26 cellular contexts compared by ENCODE assay signal in the genomic region with DNA sequence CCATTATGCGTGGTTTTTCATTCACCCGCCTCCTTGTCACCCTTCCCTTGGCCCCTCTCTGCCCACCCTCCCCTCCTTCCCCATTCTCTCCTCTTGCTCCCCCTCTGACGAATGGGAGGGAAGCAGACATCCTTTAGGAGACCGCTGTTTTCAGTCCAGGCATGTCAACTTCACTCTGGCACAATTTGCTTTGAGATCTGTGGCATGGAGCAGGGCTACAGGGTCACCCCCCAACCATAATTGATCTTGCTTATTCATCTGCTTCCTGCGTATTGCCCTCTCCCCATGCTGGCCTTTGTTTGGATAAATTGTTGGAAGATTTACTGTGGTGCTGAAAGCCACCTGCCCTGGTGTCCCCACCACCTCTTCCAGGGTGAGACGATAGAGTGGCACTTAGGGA.
DNase-seq lines count a peak whose midpoint lies in the region; ATAC-seq and TF ChIP-seq lines count a peak whose summit lies in the region.
"Had no signal": no experiment of that assay in that cellular context is flagged by ENCODE, and none has a peak within 500 bp of the region (broad histone marks: within the 10 kb centered on the region; RNA-seq: fewer than 3 reads in every experiment).

No MANE protein-coding gene starts in this region.

- H3K27me3 Mint-ChIP-seq in endodermal cell (ENCODE audit: insufficient read depth) (no peaks in the 10 kb centered on the region), neural progenitor cell (ENCODE audit: insufficient read depth, low read depth) (peaks cover 9% of the 10 kb centered on the region)

- H3F3A ChIP-seq in neural progenitor cell (ENCODE audit: low read depth) = peaks cover 24% of the 10 kb centered on the region

- H3K9ac ChIP-seq in endodermal cell (ENCODE audit: extremely low read depth, low read length, poor library complexity, severe bottlenecking) = no peak overlapping the region
- no peak overlapping the region for H3K9ac ChIP-seq in neural progenitor cell

- H3K4me1 Mint-ChIP-seq in endodermal cell = peaks cover 5% of the 10 kb centered on the region
- H3K4me1 Mint-ChIP-seq in neural progenitor cell = peaks cover 61% of the 10 kb centered on the region
- H3K4me1 Mint-ChIP-seq: CD14-positive monocyte had no signal

- intact Hi-C loops in stomach (cut with DNase I; ENCODE audit: low total_unique reads) = no loop called here

- H3K36me3 ChIP-seq in endodermal cell (ENCODE audit: control insufficient read depth, insufficient read depth, low read length) = no peaks in the 10 kb centered on the region
- no peaks in the 10 kb centered on the region for H3K36me3 ChIP-seq in neural progenitor cell
- no peaks in the 10 kb centered on the region for H3K36me3 ChIP-seq in stomach
- H3K36me3 ChIP-seq: BE2C, SJCRH30 had no signal

- DNase-seq in NCI-H2227 treated with DMSO at 0.1 percent for 48 hours (lab: John Stamatoyannopoulos, UW) (peak; percentile 58), NCI-H2227 (lab: John Stamatoyannopoulos, UW; ENCODE audit: unreplicated experiment) (no peak), endodermal cell (no peak), neural progenitor cell (ENCODE audit: low spot score) (peak; percentile 31), NAMALWA (ENCODE audit: low spot score) (no peak), stomach (no peak), foreskin fibroblast (no peak)
- DNase-seq: 8988T, ACHN, BE2C, DMS153, DND-41, Kasumi-1, NCI-H1105 treated with DMSO at 0.1 percent for 48 hours, NCI-H1694, NCI-H2029 treated with DMSO at 0.1 percent for 48 hours, NCI-H2171 treated with DMSO at 0.1 percent for 48 hours, NCI-H446, NCI-H524 treated with DMSO at 0.1 percent for 48 hours, NCI-H774, PC-9, SJCRH30 had no signal

- no peaks in the 10 kb centered on the region for H3K79me2 ChIP-seq in neural progenitor cell (ENCODE audit: low read depth)

- no peak overlapping the region for H3K27ac Mint-ChIP-seq in endodermal cell
- peak overlapping the region; percentile 67 for H3K27ac Mint-ChIP-seq in neural progenitor cell

- ATAC-seq in SK-N-SH treated with all-trans-retinoic acid at 6 μM for 48 hours = no peak
- ATAC-seq: K562, Right ventricle myocardium inferior had no signal

- H4K20me1 ChIP-seq in neural progenitor cell (ENCODE audit: low read depth) = no peaks in the 10 kb centered on the region

- peak overlapping the region; percentile 9 for H2AFZ ChIP-seq in neural progenitor cell (replicated peaks)
- H2AFZ ChIP-seq: PC-9 had no signal

- no peaks in the 10 kb centered on the region for H3K36me3 Mint-ChIP-seq in endodermal cell (ENCODE audit: low read depth)
- H3K36me3 Mint-ChIP-seq in neural progenitor cell = no peaks in the 10 kb centered on the region
- H3K36me3 Mint-ChIP-seq: CD14-positive monocyte had no signal

- no peaks in the 10 kb centered on the region for H3K27me3 ChIP-seq in endodermal cell (ENCODE audit: control insufficient read depth, insufficient read depth, low read length, poor library complexity, severe bottlenecking)
- no peaks in the 10 kb centered on the region for H3K27me3 ChIP-seq in neural progenitor cell
- no peaks in the 10 kb centered on the region for H3K27me3 ChIP-seq in stomach
- H3K27me3 ChIP-seq: BE2C had no signal

- no peaks in the 10 kb centered on the region for H3K9me3 Mint-ChIP-seq in endodermal cell
- H3K9me3 Mint-ChIP-seq in neural progenitor cell = peaks cover 3% of the 10 kb centered on the region
- H3K9me3 Mint-ChIP-seq: CD14-positive monocyte had no signal

- TF ChIP-seq POLR2A in stomach (IDR thresholded peaks at IDR 0.05) = no peak

- TF ChIP-seq CTCF in endodermal cell (conservative IDR thresholded peaks at IDR 0.05) = no peak
- TF ChIP-seq CTCF in neural progenitor cell (IDR thresholded peaks at IDR 0.05) = no peak
- TF ChIP-seq CTCF in stomach (IDR thresholded peaks at IDR 0.05) = no peak
- no peak for TF ChIP-seq CTCF in foreskin fibroblast (IDR thresholded peaks at IDR 0.05; ENCODE audit: low read depth, low read length)

- H3K4me1 ChIP-seq in endodermal cell (ENCODE audit: control insufficient read depth, insufficient read depth, low read length) (no peaks in the 10 kb centered on the region), neural progenitor cell (peaks cover 62% of the 10 kb centered on the region), stomach (no peaks in the 10 kb centered on the region)
- H3K4me1 ChIP-seq: SJCRH30 had no signal

- no peak for TF ChIP-seq EP300 in stomach (IDR thresholded peaks at IDR 0.05)

- peak overlapping the region; percentile 38 for H3K4me2 ChIP-seq in neural progenitor cell
- H3K4me2 ChIP-seq: PC-9 had no signal

- H3K4me3 ChIP-seq in endodermal cell (ENCODE audit: low read length) (no peak overlapping the region), neural progenitor cell (no peak overlapping the region), stomach (no peak overlapping the region), foreskin fibroblast (ENCODE audit: low read depth in 1 of 2, low read length in 2 of 2) (no peak overlapping the region)
- H3K4me3 ChIP-seq: K562, PC-9, SJCRH30 had no signal

- 76 to 80% methylated on average over 2 to 6 of the region's 6 CpGs for WGBS in endodermal cell (ENCODE audit: insufficient coverage in 1 of 2, insufficient read length in 1 of 2), 2 experiments
- WGBS in stomach, 5 donors = 74 to 92% (median 89%) methylated on average over 6 of the region's 6 CpGs

- H3K27ac ChIP-seq in endodermal cell (ENCODE audit: low read depth, low read length) (peak overlapping the region; percentile 70), neural progenitor cell (no peak overlapping the region), stomach (no peak overlapping the region)
- H3K27ac ChIP-seq: PC-9, SJCRH30 had no signal

- H3K9me3 ChIP-seq in endodermal cell (ENCODE audit: control insufficient read depth, low read length) = no peaks in the 10 kb centered on the region
- no peaks in the 10 kb centered on the region for H3K9me3 ChIP-seq in neural progenitor cell (ENCODE audit: low read depth)
- H3K9me3 ChIP-seq in stomach = no peaks in the 10 kb centered on the region
- H3K9me3 ChIP-seq: BE2C, SJCRH30 had no signal

- H3K4me3 Mint-ChIP-seq in endodermal cell (no peak overlapping the region), neural progenitor cell (no peak overlapping the region)
- H3K4me3 Mint-ChIP-seq: CD14-positive monocyte had no signal

TF ChIP-seq in SK-N-SH treated with all-trans-retinoic acid at 6 μM for 48 hours, 23 proteins besides CTCF, POLR2A, EP300 and RAD21 (continues in another document):
- TF ChIP-seq PPARA (CRISPR knock-in tag; IDR thresholded peaks at IDR 0.05; ENCODE audit: borderline replicate concordance) (no peak), TCF4 (CRISPR knock-in tag; IDR thresholded peaks at IDR 0.05; ENCODE audit: borderline replicate concordance) (no peak), ZFP30 (CRISPR knock-in tag; IDR thresholded peaks at IDR 0.05) (no peak), RARB (CRISPR knock-in tag; IDR thresholded peaks at IDR 0.05) (no peak), ARNTL (CRISPR knock-in tag; IDR thresholded peaks at IDR 0.05; ENCODE audit: borderline replicate concordance, low read depth) (no peak), POU6F1 (CRISPR knock-in tag; IDR thresholded peaks at IDR 0.05; ENCODE audit: borderline replicate concordance, low read depth) (no peak), OSR1 (CRISPR knock-in tag; IDR thresholded peaks at IDR 0.05) (no peak), SNAI2 (CRISPR knock-in tag; IDR thresholded peaks at IDR 0.05) (no peak), ESRRG (CRISPR knock-in tag; IDR thresholded peaks at IDR 0.05) (no peak)
- TF ChIP-seq, protein P1, sequence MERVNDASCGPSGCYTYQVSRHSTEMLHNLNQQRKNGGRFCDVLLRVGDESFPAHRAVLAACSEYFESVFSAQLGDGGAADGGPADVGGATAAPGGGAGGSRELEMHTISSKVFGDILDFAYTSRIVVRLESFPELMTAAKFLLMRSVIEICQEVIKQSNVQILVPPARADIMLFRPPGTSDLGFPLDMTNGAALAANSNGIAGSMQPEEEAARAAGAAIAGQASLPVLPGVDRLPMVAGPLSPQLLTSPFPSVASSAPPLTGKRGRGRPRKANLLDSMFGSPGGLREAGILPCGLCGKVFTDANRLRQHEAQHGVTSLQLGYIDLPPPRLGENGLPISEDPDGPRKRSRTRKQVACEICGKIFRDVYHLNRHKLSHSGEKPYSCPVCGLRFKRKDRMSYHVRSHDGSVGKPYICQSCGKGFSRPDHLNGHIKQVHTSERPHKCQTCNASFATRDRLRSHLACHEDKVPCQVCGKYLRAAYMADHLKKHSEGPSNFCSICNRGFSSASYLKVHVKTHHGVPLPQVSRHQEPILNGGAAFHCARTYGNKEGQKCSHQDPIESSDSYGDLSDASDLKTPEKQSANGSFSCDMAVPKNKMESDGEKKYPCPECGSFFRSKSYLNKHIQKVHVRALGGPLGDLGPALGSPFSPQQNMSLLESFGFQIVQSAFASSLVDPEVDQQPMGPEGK (CRISPR knock-in tag; IDR thresholded peaks at IDR 0.05; ENCODE audit: borderline replicate concordance) = no peak

Comparison
In these comparisons a context has a peak if more than half of its experiments do, and no peak if none do; other contexts are left out.
1. DNase-seq: peak in NCI-H2227 treated with DMSO at 0.1 percent for 48 hours (single experiment) and neural progenitor cell (single experiment); none in NCI-H2227 (single experiment), endodermal cell (single experiment), NAMALWA (single experiment), stomach (single experiment) and foreskin fibroblast (0 of 2).